1 cellular context compared by ENCODE assay signal in the genomic region with DNA sequence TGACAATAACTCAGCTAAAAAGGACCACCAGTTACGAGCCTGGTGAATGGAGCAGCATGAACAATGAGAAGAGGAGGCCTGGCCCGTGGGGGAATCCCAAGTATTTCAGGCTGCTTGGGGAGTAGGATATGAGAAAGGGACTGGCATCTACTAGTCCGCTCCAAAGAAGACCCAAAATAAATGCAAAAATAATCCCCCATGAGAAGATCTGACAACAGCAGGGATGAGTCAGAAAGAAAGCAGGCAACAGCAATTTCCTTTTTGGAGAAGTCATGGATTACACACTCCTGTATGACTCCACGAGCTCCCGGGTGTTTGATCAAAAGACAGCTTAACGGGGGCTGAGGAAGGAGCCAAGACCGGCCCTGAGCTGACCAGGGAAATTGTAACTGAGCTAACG.
TF ChIP-seq lines count a peak whose summit lies in the region.

No MANE protein-coding gene starts in this region.

TF ChIP-seq in GM23338, 12 proteins besides CTCF, POLR2A, EP300 and RAD21 (continued from another document):
- TF ChIP-seq, protein P1, sequence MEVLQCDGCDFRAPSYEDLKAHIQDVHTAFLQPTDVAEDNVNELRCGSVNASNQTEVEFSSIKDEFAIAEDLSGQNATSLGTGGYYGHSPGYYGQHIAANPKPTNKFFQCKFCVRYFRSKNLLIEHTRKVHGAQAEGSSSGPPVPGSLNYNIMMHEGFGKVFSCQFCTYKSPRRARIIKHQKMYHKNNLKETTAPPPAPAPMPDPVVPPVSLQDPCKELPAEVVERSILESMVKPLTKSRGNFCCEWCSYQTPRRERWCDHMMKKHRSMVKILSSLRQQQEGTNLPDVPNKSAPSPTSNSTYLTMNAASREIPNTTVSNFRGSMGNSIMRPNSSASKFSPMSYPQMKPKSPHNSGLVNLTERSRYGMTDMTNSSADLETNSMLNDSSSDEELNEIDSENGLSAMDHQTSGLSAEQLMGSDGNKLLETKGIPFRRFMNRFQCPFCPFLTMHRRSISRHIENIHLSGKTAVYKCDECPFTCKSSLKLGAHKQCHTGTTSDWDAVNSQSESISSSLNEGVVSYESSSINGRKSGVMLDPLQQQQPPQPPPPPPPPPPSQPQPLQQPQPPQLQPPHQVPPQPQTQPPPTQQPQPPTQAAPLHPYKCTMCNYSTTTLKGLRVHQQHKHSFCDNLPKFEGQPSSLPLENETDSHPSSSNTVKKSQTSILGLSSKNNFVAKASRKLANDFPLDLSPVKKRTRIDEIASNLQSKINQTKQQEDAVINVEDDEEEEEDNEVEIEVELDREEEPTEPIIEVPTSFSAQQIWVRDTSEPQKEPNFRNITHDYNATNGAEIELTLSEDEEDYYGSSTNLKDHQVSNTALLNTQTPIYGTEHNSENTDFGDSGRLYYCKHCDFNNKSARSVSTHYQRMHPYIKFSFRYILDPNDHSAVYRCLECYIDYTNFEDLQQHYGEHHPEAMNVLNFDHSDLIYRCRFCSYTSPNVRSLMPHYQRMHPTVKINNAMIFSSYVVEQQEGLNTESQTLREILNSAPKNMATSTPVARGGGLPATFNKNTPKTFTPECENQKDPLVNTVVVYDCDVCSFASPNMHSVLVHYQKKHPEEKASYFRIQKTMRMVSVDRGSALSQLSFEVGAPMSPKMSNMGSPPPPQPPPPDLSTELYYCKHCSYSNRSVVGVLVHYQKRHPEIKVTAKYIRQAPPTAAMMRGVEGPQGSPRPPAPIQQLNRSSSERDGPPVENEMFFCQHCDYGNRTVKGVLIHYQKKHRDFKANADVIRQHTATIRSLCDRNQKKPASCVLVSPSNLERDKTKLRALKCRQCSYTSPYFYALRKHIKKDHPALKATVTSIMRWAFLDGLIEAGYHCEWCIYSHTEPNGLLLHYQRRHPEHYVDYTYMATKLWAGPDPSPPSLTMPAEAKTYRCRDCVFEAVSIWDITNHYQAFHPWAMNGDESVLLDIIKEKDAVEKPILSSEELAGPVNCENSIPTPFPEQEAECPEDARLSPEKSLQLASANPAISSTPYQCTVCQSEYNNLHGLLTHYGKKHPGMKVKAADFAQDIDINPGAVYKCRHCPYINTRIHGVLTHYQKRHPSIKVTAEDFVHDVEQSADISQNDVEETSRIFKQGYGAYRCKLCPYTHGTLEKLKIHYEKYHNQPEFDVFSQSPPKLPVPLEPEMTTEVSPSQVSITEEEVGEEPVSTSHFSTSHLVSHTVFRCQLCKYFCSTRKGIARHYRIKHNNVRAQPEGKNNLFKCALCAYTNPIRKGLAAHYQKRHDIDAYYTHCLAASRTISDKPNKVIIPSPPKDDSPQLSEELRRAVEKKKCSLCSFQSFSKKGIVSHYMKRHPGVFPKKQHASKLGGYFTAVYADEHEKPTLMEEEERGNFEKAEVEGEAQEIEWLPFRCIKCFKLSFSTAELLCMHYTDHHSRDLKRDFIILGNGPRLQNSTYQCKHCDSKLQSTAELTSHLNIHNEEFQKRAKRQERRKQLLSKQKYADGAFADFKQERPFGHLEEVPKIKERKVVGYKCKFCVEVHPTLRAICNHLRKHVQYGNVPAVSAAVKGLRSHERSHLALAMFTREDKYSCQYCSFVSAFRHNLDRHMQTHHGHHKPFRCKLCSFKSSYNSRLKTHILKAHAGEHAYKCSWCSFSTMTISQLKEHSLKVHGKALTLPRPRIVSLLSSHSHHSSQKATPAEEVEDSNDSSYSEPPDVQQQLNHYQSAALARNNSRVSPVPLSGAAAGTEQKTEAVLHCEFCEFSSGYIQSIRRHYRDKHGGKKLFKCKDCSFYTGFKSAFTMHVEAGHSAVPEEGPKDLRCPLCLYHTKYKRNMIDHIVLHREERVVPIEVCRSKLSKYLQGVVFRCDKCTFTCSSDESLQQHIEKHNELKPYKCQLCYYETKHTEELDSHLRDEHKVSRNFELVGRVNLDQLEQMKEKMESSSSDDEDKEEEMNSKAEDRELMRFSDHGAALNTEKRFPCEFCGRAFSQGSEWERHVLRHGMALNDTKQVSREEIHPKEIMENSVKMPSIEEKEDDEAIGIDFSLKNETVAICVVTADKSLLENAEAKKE (CRISPR knock-in tag; IDR thresholded peaks at IDR 0.05): no peak
- TF ChIP-seq CREB1 (CRISPR knock-in tag; IDR thresholded peaks at IDR 0.05; ENCODE audit: low read depth) (no peak), EZH2 (IDR thresholded peaks at IDR 0.05; ENCODE audit: low read depth, unreplicated experiment) (no peak), EZH2phosphoT487 (IDR thresholded peaks at IDR 0.05; ENCODE audit: unreplicated experiment) (no peak), ZNF114 (CRISPR knock-in tag; IDR thresholded peaks at IDR 0.05) (no peak), POLR2AphosphoS5 (IDR thresholded peaks at IDR 0.05; ENCODE audit: low read depth) (no peak), JUNB (IDR thresholded peaks at IDR 0.05; ENCODE audit: unreplicated experiment) (no peak)
- TF ChIP-seq, protein P2, sequence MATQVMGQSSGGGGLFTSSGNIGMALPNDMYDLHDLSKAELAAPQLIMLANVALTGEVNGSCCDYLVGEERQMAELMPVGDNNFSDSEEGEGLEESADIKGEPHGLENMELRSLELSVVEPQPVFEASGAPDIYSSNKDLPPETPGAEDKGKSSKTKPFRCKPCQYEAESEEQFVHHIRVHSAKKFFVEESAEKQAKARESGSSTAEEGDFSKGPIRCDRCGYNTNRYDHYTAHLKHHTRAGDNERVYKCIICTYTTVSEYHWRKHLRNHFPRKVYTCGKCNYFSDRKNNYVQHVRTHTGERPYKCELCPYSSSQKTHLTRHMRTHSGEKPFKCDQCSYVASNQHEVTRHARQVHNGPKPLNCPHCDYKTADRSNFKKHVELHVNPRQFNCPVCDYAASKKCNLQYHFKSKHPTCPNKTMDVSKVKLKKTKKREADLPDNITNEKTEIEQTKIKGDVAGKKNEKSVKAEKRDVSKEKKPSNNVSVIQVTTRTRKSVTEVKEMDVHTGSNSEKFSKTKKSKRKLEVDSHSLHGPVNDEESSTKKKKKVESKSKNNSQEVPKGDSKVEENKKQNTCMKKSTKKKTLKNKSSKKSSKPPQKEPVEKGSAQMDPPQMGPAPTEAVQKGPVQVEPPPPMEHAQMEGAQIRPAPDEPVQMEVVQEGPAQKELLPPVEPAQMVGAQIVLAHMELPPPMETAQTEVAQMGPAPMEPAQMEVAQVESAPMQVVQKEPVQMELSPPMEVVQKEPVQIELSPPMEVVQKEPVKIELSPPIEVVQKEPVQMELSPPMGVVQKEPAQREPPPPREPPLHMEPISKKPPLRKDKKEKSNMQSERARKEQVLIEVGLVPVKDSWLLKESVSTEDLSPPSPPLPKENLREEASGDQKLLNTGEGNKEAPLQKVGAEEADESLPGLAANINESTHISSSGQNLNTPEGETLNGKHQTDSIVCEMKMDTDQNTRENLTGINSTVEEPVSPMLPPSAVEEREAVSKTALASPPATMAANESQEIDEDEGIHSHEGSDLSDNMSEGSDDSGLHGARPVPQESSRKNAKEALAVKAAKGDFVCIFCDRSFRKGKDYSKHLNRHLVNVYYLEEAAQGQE (IDR thresholded peaks at IDR 0.05; ENCODE audit: unreplicated experiment): no peak
